ENCODE assay signal across 8 cellular contexts in the genomic region with DNA sequence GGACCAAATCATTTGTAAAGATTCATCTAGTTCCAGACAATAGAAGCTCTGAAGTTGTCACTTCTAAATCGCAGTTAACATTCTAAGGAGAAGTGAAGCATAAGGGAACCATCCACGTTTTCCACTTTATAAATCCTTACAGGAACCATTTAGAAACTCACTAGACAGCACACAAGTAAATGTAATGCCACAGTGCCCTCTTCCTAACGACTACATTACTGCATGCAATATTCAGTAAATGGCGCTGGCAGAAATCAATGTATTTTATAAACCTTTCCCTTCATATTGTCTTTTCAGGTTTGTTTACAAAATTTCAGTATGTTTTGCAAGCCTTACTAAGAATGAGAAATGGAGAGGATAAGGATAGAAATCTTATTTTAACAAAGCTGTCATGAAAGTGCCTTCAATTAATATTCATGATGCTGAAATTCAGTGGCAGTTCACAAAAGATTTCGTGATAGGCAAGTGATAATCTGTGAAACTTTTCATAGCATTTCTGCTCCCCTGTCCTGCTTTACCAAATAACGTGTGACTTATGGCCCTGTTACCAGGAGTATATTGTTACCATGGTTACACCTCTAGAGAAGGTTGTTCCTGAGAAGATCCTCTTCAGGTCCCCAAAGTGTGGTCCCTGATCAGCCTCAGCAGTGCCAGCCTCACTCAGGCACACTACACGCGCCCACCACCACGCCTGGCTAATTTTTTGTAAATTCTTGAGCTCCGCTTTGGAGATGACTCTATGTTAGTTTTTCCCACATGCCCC. TPM values are rescaled to one million over a fixed set of nuclear protein-coding genes. Genes with fewer than 3 reads are reported as not detected.
A peak's percentile ranks its signal among the peaks of the same experiment; 100 is the strongest.
DNase-seq lines count a peak whose midpoint lies in the region; ATAC-seq and TF ChIP-seq lines count a peak whose summit lies in the region.

No MANE protein-coding gene starts in this region.

- no peak overlapping the region for H3K4me3 ChIP-seq in DND-41 (ENCODE audit: low read depth in 1 of 2, low read length in 2 of 2)
- H3K4me3 ChIP-seq in SK-N-MC: no peak overlapping the region
- H3K4me3 ChIP-seq in endodermal cell (ENCODE audit: low read length): no peak overlapping the region

- H3K27ac ChIP-seq in DND-41 (ENCODE audit: low read length) (no peak overlapping the region), SK-N-MC (peak overlapping the region; percentile 72), endodermal cell (ENCODE audit: low read depth, low read length) (no peak overlapping the region)

- 52 to 61% methylated on average over 3 to 10 of the region's 10 CpGs for WGBS in endodermal cell (ENCODE audit: insufficient coverage in 1 of 2, insufficient read length in 1 of 2), 2 experiments

- H3K36me3 Mint-ChIP-seq in endodermal cell (ENCODE audit: low read depth): no peaks in the 10 kb centered on the region

- DNase-seq in DND-41 (peak; percentile 18), LoVo (ENCODE audit: low spot score) (peak; percentile 59), SK-N-MC (ENCODE audit: low read depth, low spot score) (no peak), endodermal cell (no peak), myocyte (ENCODE audit: low read depth) (peak; percentile 64), NCI-H128 (lab: John Stamatoyannopoulos, UW; ENCODE audit: unreplicated experiment) (no peak)

- no peaks in the 10 kb centered on the region for H3K27me3 Mint-ChIP-seq in endodermal cell (ENCODE audit: insufficient read depth)

- H3K9me3 ChIP-seq in DND-41 (ENCODE audit: insufficient read depth, low read length, severe bottlenecking): no peaks in the 10 kb centered on the region
- H3K9me3 ChIP-seq in SK-N-MC (ENCODE audit: low read depth, low read length): no peaks in the 10 kb centered on the region
- H3K9me3 ChIP-seq in endodermal cell (ENCODE audit: control insufficient read depth, low read length): no peaks in the 10 kb centered on the region

- TF ChIP-seq CTCF in DND-41 (IDR thresholded peaks at IDR 0.05; ENCODE audit: borderline replicate concordance, extremely low read depth, low read length, poor library complexity, severe bottlenecking) (peak; percentile 80), endodermal cell (conservative IDR thresholded peaks at IDR 0.05) (peak; percentile 85)

- H3K36me3 ChIP-seq in DND-41 (ENCODE audit: insufficient read depth, low read length) (no peaks in the 10 kb centered on the region), SK-N-MC (ENCODE audit: insufficient read depth, low read length) (peaks cover 6% of the 10 kb centered on the region; the same call in 1 of the 2 replicates), endodermal cell (ENCODE audit: control insufficient read depth, insufficient read depth, low read length) (no peaks in the 10 kb centered on the region)

- ATAC-seq in DND-41 (ENCODE audit: insufficient read depth, low read depth): peak; percentile 43; the same call in 2 of the 3 replicates
- ATAC-seq in GM21447 (IDR thresholded peaks at IDR 0.05; ENCODE audit: unreplicated experiment): peak; percentile 53
- no peak for ATAC-seq in GM19035 (IDR thresholded peaks at IDR 0.05; ENCODE audit: unreplicated experiment)

- H3K27me3 ChIP-seq in DND-41 (ENCODE audit: insufficient read depth, low read length, poor library complexity): no peaks in the 10 kb centered on the region
- H3K27me3 ChIP-seq in endodermal cell (ENCODE audit: control insufficient read depth, insufficient read depth, low read length, poor library complexity, severe bottlenecking): no peaks in the 10 kb centered on the region

- no peak overlapping the region for H3K27ac Mint-ChIP-seq in endodermal cell

- no peak overlapping the region for H3K9ac ChIP-seq in DND-41 (ENCODE audit: low read depth, low read length)
- peak overlapping the region; percentile 16 for H3K9ac ChIP-seq in SK-N-MC (ENCODE audit: insufficient read length)
- no peak overlapping the region for H3K9ac ChIP-seq in endodermal cell (ENCODE audit: extremely low read depth, low read length, poor library complexity, severe bottlenecking)

- no peaks in the 10 kb centered on the region for H3K9me3 Mint-ChIP-seq in endodermal cell

- no peaks in the 10 kb centered on the region for H3K79me2 ChIP-seq in DND-41 (ENCODE audit: insufficient read depth, low read length)

- H2AFZ ChIP-seq in DND-41 (ENCODE audit: low read depth, low read length): no peak overlapping the region

- no peaks in the 10 kb centered on the region for H4K20me1 ChIP-seq in DND-41 (ENCODE audit: insufficient read depth, low read length)

- no peak overlapping the region for H3K4me3 Mint-ChIP-seq in endodermal cell

- H3K4me2 ChIP-seq in DND-41 (ENCODE audit: insufficient read depth, low read length): no peak overlapping the region

- peaks cover 1% of the 10 kb centered on the region for H3K4me1 Mint-ChIP-seq in endodermal cell

- H3K4me1 ChIP-seq in DND-41 (ENCODE audit: insufficient read depth, low read length): peaks cover 6% of the 10 kb centered on the region
- H3K4me1 ChIP-seq in endodermal cell (ENCODE audit: control insufficient read depth, insufficient read depth, low read length): no peaks in the 10 kb centered on the region

RNA-seq across cellular contexts. Expression of gene TMA16, which starts 54.2 kb away (rescaled TPM):
- 10 to 100 TPM; 54.7 to 68.8 TPM for total RNA-seq in endodermal cell
- polyA plus RNA-seq in endodermal cell (2013, experiment 1 of 2): 46.4 TPM
- polyA plus RNA-seq in endodermal cell (2013, experiment 2 of 2): 40.2 TPM
- 34.9 and 35.0 TPM in 2 replicates for total RNA-seq in myocyte
- polyA plus RNA-seq in myocyte (2012): 17.7 TPM

Comparison
In these comparisons a context has a peak if more than half of its experiments do, and no peak if none do; other contexts are left out.
1. DNase-seq: peak in DND-41 (single experiment), LoVo (single experiment) and myocyte (single experiment); none in SK-N-MC (single experiment), endodermal cell (single experiment) and NCI-H128 (single experiment).